In the genomic region with DNA sequence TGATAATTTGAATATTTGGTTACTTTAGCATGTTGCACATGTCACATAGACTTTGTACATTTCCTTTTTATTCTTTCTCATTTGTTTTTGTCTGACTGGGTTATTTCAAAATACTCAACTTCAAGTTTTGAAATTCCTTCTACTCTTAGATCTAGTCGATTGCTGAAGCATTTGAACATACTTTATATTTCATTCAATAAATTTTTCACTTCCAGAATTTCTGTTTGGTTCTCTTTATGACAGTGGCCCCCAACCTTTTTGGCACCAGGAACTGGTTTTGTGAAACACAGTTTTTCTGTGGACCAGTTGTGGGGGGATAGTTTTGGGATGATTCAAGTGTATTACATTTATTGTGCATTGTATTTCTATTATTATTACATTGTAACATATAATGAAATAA, we compare ENCODE assay signal across 7 cellular contexts.
"Had no signal": no experiment of that assay in that cellular context is flagged by ENCODE, and none has a peak within 500 bp of the region (broad histone marks: within the 10 kb centered on the region; RNA-seq: fewer than 3 reads in every experiment).

No MANE protein-coding gene starts in this region.

- ATAC-seq: K562 had no signal

- H3K4me3 ChIP-seq: K562 had no signal

- DNase-seq: IMR-90, KBM-7, KG1 had no signal

- FAIRE-seq: HTR-8/SVneo, K562 had no signal

- H3K27ac ChIP-seq: HL-60, KMS-11 had no signal

- H3K9ac ChIP-seq: KMS-11 had no signal

- H3K4me2 ChIP-seq: KMS-11 had no signal
